Comparison of ENCODE assay signal across 1 cellular context in genomic region chr20:40686434-40686882, GRCh38.
TF ChIP-seq lines count a peak whose summit lies in the region.

No MANE protein-coding gene starts in this region.

TF ChIP-seq in WTC11, 78 proteins besides CTCF, POLR2A, EP300 and RAD21 (continued from another document):
- TF ChIP-seq, protein P1, sequence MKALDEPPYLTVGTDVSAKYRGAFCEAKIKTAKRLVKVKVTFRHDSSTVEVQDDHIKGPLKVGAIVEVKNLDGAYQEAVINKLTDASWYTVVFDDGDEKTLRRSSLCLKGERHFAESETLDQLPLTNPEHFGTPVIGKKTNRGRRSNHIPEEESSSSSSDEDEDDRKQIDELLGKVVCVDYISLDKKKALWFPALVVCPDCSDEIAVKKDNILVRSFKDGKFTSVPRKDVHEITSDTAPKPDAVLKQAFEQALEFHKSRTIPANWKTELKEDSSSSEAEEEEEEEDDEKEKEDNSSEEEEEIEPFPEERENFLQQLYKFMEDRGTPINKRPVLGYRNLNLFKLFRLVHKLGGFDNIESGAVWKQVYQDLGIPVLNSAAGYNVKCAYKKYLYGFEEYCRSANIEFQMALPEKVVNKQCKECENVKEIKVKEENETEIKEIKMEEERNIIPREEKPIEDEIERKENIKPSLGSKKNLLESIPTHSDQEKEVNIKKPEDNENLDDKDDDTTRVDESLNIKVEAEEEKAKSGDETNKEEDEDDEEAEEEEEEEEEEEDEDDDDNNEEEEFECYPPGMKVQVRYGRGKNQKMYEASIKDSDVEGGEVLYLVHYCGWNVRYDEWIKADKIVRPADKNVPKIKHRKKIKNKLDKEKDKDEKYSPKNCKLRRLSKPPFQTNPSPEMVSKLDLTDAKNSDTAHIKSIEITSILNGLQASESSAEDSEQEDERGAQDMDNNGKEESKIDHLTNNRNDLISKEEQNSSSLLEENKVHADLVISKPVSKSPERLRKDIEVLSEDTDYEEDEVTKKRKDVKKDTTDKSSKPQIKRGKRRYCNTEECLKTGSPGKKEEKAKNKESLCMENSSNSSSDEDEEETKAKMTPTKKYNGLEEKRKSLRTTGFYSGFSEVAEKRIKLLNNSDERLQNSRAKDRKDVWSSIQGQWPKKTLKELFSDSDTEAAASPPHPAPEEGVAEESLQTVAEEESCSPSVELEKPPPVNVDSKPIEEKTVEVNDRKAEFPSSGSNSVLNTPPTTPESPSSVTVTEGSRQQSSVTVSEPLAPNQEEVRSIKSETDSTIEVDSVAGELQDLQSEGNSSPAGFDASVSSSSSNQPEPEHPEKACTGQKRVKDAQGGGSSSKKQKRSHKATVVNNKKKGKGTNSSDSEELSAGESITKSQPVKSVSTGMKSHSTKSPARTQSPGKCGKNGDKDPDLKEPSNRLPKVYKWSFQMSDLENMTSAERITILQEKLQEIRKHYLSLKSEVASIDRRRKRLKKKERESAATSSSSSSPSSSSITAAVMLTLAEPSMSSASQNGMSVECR (CRISPR knock-in tag; IDR thresholded peaks at IDR 0.05; ENCODE audit: borderline replicate concordance) = no peak
- TF ChIP-seq ZNF532 (CRISPR knock-in tag; IDR thresholded peaks at IDR 0.05; ENCODE audit: borderline replicate concordance) (no peak), MLX (CRISPR knock-in tag; IDR thresholded peaks at IDR 0.05) (no peak), NFE2L1 (CRISPR knock-in tag; IDR thresholded peaks at IDR 0.05) (no peak), GTF2I (CRISPR knock-in tag; conservative IDR thresholded peaks at IDR 0.05) (no peak), IRF1 (CRISPR knock-in tag; IDR thresholded peaks at IDR 0.05) (no peak), MYBL2 (CRISPR knock-in tag; IDR thresholded peaks at IDR 0.05) (no peak), SOX15 (CRISPR knock-in tag; IDR thresholded peaks at IDR 0.05) (no peak)
TF ChIP-seq in WTC11: peak in this region for 0.
